19 cellular contexts compared by ENCODE assay signal in the genomic region with DNA sequence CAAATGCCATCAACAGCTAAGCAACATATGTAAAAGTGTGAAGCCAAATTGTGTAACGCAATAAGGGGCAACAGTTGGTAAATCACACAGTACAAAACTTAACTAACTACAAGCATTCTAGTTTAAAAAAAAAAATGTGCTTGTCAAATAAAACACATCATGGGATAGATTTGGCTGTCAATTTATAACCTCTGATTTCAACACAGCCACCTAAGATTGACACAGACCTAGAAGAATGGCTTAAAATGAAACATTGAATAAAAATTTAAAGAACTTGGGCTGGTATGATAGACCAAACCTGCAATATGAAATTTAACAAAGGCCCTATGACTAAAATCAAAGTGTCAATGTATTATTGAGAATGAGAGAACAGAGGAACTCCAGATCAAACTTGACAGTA.
DNase-seq lines count a peak whose midpoint lies in the region; TF ChIP-seq lines count a peak whose summit lies in the region.
"Had no signal": no experiment of that assay in that cellular context is flagged by ENCODE, and none has a peak within 500 bp of the region (broad histone marks: within the 10 kb centered on the region; RNA-seq: fewer than 3 reads in every experiment).

No MANE protein-coding gene starts in this region.

- no peaks in the 10 kb centered on the region for H3K4me1 Mint-ChIP-seq in MCF 10A (ENCODE audit: insufficient read depth, unreplicated experiment)
- H3K4me1 Mint-ChIP-seq in activated T-helper 1 cell treated with anti-CD3 and anti-CD28 coated beads, Interleukin-12 subunit alpha, Interleukin-12 subunit beta, Interleukin-2, Interleukin-4 antibody, amounts not matched to agents 30 ng/mL and 10 ng/mL and 1 ng/mL, durations not matched to agents 14 hours and 24 hours and 36 hours (ENCODE audit: low read depth), result no peaks in the 10 kb centered on the region

- no peak overlapping the region for H3K4me3 Mint-ChIP-seq in MCF 10A (ENCODE audit: unreplicated experiment)
- H3K4me3 Mint-ChIP-seq in activated T-helper 1 cell treated with anti-CD3 and anti-CD28 coated beads, Interleukin-12 subunit alpha, Interleukin-12 subunit beta, Interleukin-2, Interleukin-4 antibody, amounts not matched to agents 30 ng/mL and 10 ng/mL and 1 ng/mL, durations not matched to agents 14 hours and 24 hours and 36 hours, result no peak overlapping the region
- H3K4me3 Mint-ChIP-seq: CD8-positive, alpha-beta T cell had no signal

- H4K20me1 ChIP-seq in PC-9 (ENCODE audit: insufficient read depth), result peaks cover 38% of the 10 kb centered on the region

- no peaks in the 10 kb centered on the region for H3K4me1 ChIP-seq in breast epithelium
- peaks cover 12% of the 10 kb centered on the region for H3K4me1 ChIP-seq in adipocyte (ENCODE audit: control insufficient read depth, insufficient read depth, low read length)
- no peaks in the 10 kb centered on the region for H3K4me1 ChIP-seq in PC-9 (replicated peaks; ENCODE audit: insufficient read depth)
- H3K4me1 ChIP-seq: Caco-2 had no signal

- POLR2A ChIA-PET in MCF 10A (lab: Yijun Ruan, JAX), result interaction anchor here (0.7 kb wide), 1 partner anchor 8 kb away, joined by 3 read pairs; no protein-coding TSS in a partner anchor
- POLR2A ChIA-PET in PC-9 (lab: Charles Lee; ENCODE audit: unreplicated experiment), result no interaction called here

- no peaks in the 10 kb centered on the region for H3K9me2 ChIP-seq in PC-9 (ENCODE audit: insufficient read depth)
- H3K9me2 ChIP-seq: SK-N-SH had no signal

- CTCF ChIA-PET in MCF 10A (lab: Yijun Ruan, JAX), result interaction anchor here (0.6 kb wide), 1 partner anchor 224 kb away, joined by 3 read pairs; no protein-coding TSS in a partner anchor
- CTCF ChIA-PET in PC-9 (lab: Charles Lee), result no interaction called here

- H3K36me3 ChIP-seq in breast epithelium, result no peaks in the 10 kb centered on the region
- no peaks in the 10 kb centered on the region for H3K36me3 ChIP-seq in adipocyte (ENCODE audit: control insufficient read depth, insufficient read depth, low read length, severe bottlenecking)
- no peaks in the 10 kb centered on the region for H3K36me3 ChIP-seq in PC-9 (ENCODE audit: low read depth)

- H3K27ac ChIP-seq in breast epithelium, result no peak overlapping the region
- no peak overlapping the region for H3K27ac ChIP-seq in PC-9
- H3K27ac ChIP-seq: C4-2B had no signal

- H3K4me2 ChIP-seq in PC-9, result no peak overlapping the region
- H3K4me2 ChIP-seq: SK-N-SH had no signal

- H3K27me3 Mint-ChIP-seq in MCF 10A (ENCODE audit: insufficient read depth, unreplicated experiment), result no peaks in the 10 kb centered on the region
- H3K27me3 Mint-ChIP-seq in activated T-helper 1 cell treated with anti-CD3 and anti-CD28 coated beads, Interleukin-12 subunit alpha, Interleukin-12 subunit beta, Interleukin-2, Interleukin-4 antibody, amounts not matched to agents 30 ng/mL and 10 ng/mL and 1 ng/mL, durations not matched to agents 14 hours and 24 hours and 36 hours (ENCODE audit: insufficient read depth), result no peaks in the 10 kb centered on the region

- H3K4me3 ChIP-seq in breast epithelium, result no peak overlapping the region
- no peak overlapping the region for H3K4me3 ChIP-seq in adipocyte (ENCODE audit: low read length)
- H3K4me3 ChIP-seq in PC-9, result no peak overlapping the region
- H3K4me3 ChIP-seq: GM12878 had no signal

- intact Hi-C loops in MCF 10A (cut with micrococcal nuclease), result no loop called here
- intact Hi-C loops in breast epithelium (cut with DNase I; ENCODE audit: low total_unique reads), result no loop called here
- intact Hi-C loops in activated T-helper 1 cell treated with anti-CD3 and anti-CD28 coated beads, Interleukin-12 subunit alpha, Interleukin-12 subunit beta, Interleukin-2, Interleukin-4 antibody, amounts not matched to agents 30 ng/mL and 10 ng/mL and 1 ng/mL, durations not matched to agents 14 hours and 24 hours and 36 hours (cut with micrococcal nuclease), result no loop called here
- intact Hi-C loops in PC-9 (cut with micrococcal nuclease; ENCODE audit: unreplicated experiment), result no loop called here

- H3K9me3 ChIP-seq in breast epithelium (no peaks in the 10 kb centered on the region), adipocyte (ENCODE audit: control insufficient read depth, low read length) (no peaks in the 10 kb centered on the region), PC-9 (ENCODE audit: insufficient read depth, low read depth) (no peaks in the 10 kb centered on the region)
- H3K9me3 ChIP-seq: Caco-2, SK-N-SH had no signal

- TF ChIP-seq POLR2A in breast epithelium (IDR thresholded peaks at IDR 0.05), result no peak

- H3K9ac ChIP-seq in adipocyte (ENCODE audit: low read length), result no peak overlapping the region
- H3K9ac ChIP-seq: SK-N-SH had no signal

- H3K27me3 ChIP-seq in breast epithelium (no peaks in the 10 kb centered on the region), adipocyte (replicated peaks; ENCODE audit: control insufficient read depth, insufficient read depth, low read length) (no peaks in the 10 kb centered on the region), PC-9 (ENCODE audit: insufficient read depth, low read depth) (no peaks in the 10 kb centered on the region)

- no peaks in the 10 kb centered on the region for H3K9me3 Mint-ChIP-seq in MCF 10A (ENCODE audit: unreplicated experiment)
- no peaks in the 10 kb centered on the region for H3K9me3 Mint-ChIP-seq in activated T-helper 1 cell treated with anti-CD3 and anti-CD28 coated beads, Interleukin-12 subunit alpha, Interleukin-12 subunit beta, Interleukin-2, Interleukin-4 antibody, amounts not matched to agents 30 ng/mL and 10 ng/mL and 1 ng/mL, durations not matched to agents 14 hours and 24 hours and 36 hours
- H3K9me3 Mint-ChIP-seq: CD8-positive, alpha-beta T cell had no signal

- H3K27ac Mint-ChIP-seq in MCF 10A (ENCODE audit: low read depth, unreplicated experiment), result no peak overlapping the region
- no peak overlapping the region for H3K27ac Mint-ChIP-seq in activated T-helper 1 cell treated with anti-CD3 and anti-CD28 coated beads, Interleukin-12 subunit alpha, Interleukin-12 subunit beta, Interleukin-2, Interleukin-4 antibody, amounts not matched to agents 30 ng/mL and 10 ng/mL and 1 ng/mL, durations not matched to agents 14 hours and 24 hours and 36 hours
- H3K27ac Mint-ChIP-seq: CD8-positive, alpha-beta T cell had no signal

- peaks cover 8% of the 10 kb centered on the region for H3K36me3 Mint-ChIP-seq in MCF 10A (ENCODE audit: insufficient read depth, unreplicated experiment)
- no peaks in the 10 kb centered on the region for H3K36me3 Mint-ChIP-seq in activated T-helper 1 cell treated with anti-CD3 and anti-CD28 coated beads, Interleukin-12 subunit alpha, Interleukin-12 subunit beta, Interleukin-2, Interleukin-4 antibody, amounts not matched to agents 30 ng/mL and 10 ng/mL and 1 ng/mL, durations not matched to agents 14 hours and 24 hours and 36 hours (ENCODE audit: low read depth)
- H3K36me3 Mint-ChIP-seq: CD8-positive, alpha-beta T cell had no signal

- H3F3A ChIP-seq in PC-9 (ENCODE audit: insufficient read depth, low read depth), result peaks cover 5% of the 10 kb centered on the region; the same call in 1 of the 2 replicates

- no peak for TF ChIP-seq CTCF in MCF 10A (IDR thresholded peaks at IDR 0.05; ENCODE audit: unreplicated experiment)
- TF ChIP-seq CTCF in breast epithelium (IDR thresholded peaks at IDR 0.05), result no peak
- TF ChIP-seq CTCF in PC-9 (conservative IDR thresholded peaks at IDR 0.05), result no peak

- H2AFZ ChIP-seq in PC-9, result no peak overlapping the region

- BruUV-seq in MCF 10A (replicated peaks; lab: Mats Ljungman, UMichigan), result no TSS peak
- BruUV-seq in PC-9 (replicated peaks; lab: Mats Ljungman, UMichigan), result no TSS peak

- peaks cover 87% of the 10 kb centered on the region for H3K79me2 ChIP-seq in PC-9 (ENCODE audit: low read depth)

- DNase-seq in MCF 10A (ENCODE audit: unreplicated experiment) (peak; percentile 14), breast epithelium (ENCODE audit: low spot score in 2 of 2) (no peak), adipocyte (ENCODE audit: low read depth) (peak; percentile 6), kidney tubule cell (ENCODE audit: low spot score) (peak; percentile 2), germinal center (ENCODE audit: low spot score) (no peak), PC-9 (no peak)
- DNase-seq in activated T-helper 1 cell treated with anti-CD3 and anti-CD28 coated beads, Interleukin-12 subunit alpha, Interleukin-12 subunit beta, Interleukin-2, Interleukin-4 antibody, amounts not matched to agents 30 ng/mL and 10 ng/mL and 1 ng/mL, durations not matched to agents 14 hours and 24 hours and 36 hours (ENCODE audit: low spot score), result no peak
- DNase-seq: AML-193; Caco-2; CD8-positive, alpha-beta T cell; HCEC 1CT; Karpas-422; NCI-H2029; NCI-H69; OCI-M1; SK-N-SH; SW 1271 had no signal

Comparison
In these comparisons a context has a peak if more than half of its experiments do, and no peak if none do; other contexts are left out.
1. DNase-seq: peak in MCF 10A (single experiment), adipocyte (single experiment) and kidney tubule cell (single experiment); none in breast epithelium (0 of 2), activated T-helper 1 cell treated with anti-CD3 and anti-CD28 coated beads, Interleukin-12 subunit alpha, Interleukin-12 subunit beta, Interleukin-2, Interleukin-4 antibody, amounts not matched to agents 30 ng/mL and 10 ng/mL and 1 ng/mL, durations not matched to agents 14 hours and 24 hours and 36 hours (single experiment), germinal center (single experiment) and PC-9 (0 of 2).